In genomic region chr5:92911851-92912250, GRCh38 we compare ENCODE assay signal across 21 cellular contexts.
DNase-seq lines count a peak whose midpoint lies in the region; ATAC-seq, FAIRE-seq and TF ChIP-seq lines count a peak whose summit lies in the region.
"Had no signal": no experiment of that assay in that cellular context is flagged by ENCODE, and none has a peak within 500 bp of the region (broad histone marks: within the 10 kb centered on the region; RNA-seq: fewer than 3 reads in every experiment).

No MANE protein-coding gene starts in this region.

- H3K23ac ChIP-seq in H1 (ENCODE audit: insufficient read length) = no peak overlapping the region

- H3K9me2 ChIP-seq in HCT116 (ENCODE audit: insufficient read depth) = no peaks in the 10 kb centered on the region

- no peak overlapping the region for H2BK5ac ChIP-seq in H1 (ENCODE audit: low read depth, low read length)

- 95% methylated on average over 1 of the region's 1 CpG; no CpG with 5 or more reads in 1 of the 2 experiments for WGBS in H1 (ENCODE audit: extremely low coverage in 1 of 2, insufficient coverage in 1 of 2, insufficient read length in 1 of 2, insufficient replicate concordance in 2 of 2, low coverage in 1 of 2, low lambda C conversion rate in 2 of 2, missing lambda C conversion rate in 1 of 2), 2 experiments
- WGBS in esophagus muscularis mucosa = 90% methylated on average over 1 of the region's 1 CpG

- H3K4me2 ChIP-seq in HCT116 (ENCODE audit: low read length) (no peak overlapping the region), H1 (ENCODE audit: insufficient read depth in 1 of 2, low read depth in 2 of 2, low read length in 2 of 2) (peak overlapping the region; percentile 30 to 45; a peak in 2 of 4 replicates)
- H3K4me2 ChIP-seq: BLaER1 had no signal

- no peak overlapping the region for H3K9ac ChIP-seq in HCT116 (ENCODE audit: low read length)
- no peak overlapping the region for H3K9ac ChIP-seq in H1 (replicated peaks in 1 of 4; ENCODE audit: extremely low read depth in 1 of 4, low read depth in 3 of 4, low read length in 3 of 4)
- H3K9ac ChIP-seq: BLaER1 had no signal

- no peak overlapping the region for H3K14ac ChIP-seq in H1 (ENCODE audit: insufficient read length)

- no peak overlapping the region for H3K56ac ChIP-seq in H1 (replicated peaks; ENCODE audit: insufficient read length, low read depth, low read length)

- no peak overlapping the region for H2BK12ac ChIP-seq in H1 (ENCODE audit: low read depth, low read length)

- TF ChIP-seq EP300 in H1 (IDR thresholded peaks at IDR 0.05; ENCODE audit: borderline replicate concordance in 1 of 2, low read depth in 2 of 2, low read length in 2 of 2) (no peak), esophagus muscularis mucosa (IDR thresholded peaks at IDR 0.05) (no peak)

- H2BK20ac ChIP-seq in H1 (ENCODE audit: low read length) = no peak overlapping the region

- TF ChIP-seq RAD21 in HCT116 (IDR thresholded peaks at IDR 0.05; ENCODE audit: low read depth) = no peak
- TF ChIP-seq RAD21 in H1 (IDR thresholded peaks at IDR 0.05 in 1 of 2, conservative IDR thresholded peaks at IDR 0.05 in 1 of 2; ENCODE audit: low read depth in 2 of 2, low read length in 2 of 2) = no peak

- H4K8ac ChIP-seq in H1 (ENCODE audit: extremely low read depth, insufficient read depth, low read length) = no peak overlapping the region

- H3K79me2 ChIP-seq in HCT116 (ENCODE audit: insufficient read depth, low read length) (no peaks in the 10 kb centered on the region), H1 (ENCODE audit: control insufficient read depth in 1 of 2, insufficient read depth in 2 of 2, low read length in 2 of 2) (no peaks in the 10 kb centered on the region)

- no TSS peak for BruUV-seq in HCT116 (replicated peaks; lab: Mats Ljungman, UMichigan)

- H3K4me3 Mint-ChIP-seq in nephron = no peak overlapping the region
- H3K4me3 Mint-ChIP-seq: CD14-positive monocyte; CD4-positive, alpha-beta memory T cell; HFFc6; IgD-negative memory B cell had no signal

- peak overlapping the region in 2 of 3 experiments; percentile 52 to 61 for H3K27ac Mint-ChIP-seq in nephron
- H3K27ac Mint-ChIP-seq: CD14-positive monocyte; CD4-positive, alpha-beta memory T cell; HFFc6; IgD-negative memory B cell had no signal

- H2AK5ac ChIP-seq in H1 (ENCODE audit: low read depth, low read length) = no peak overlapping the region

- no peak overlapping the region for H2BK120ac ChIP-seq in H1 (replicated peaks; ENCODE audit: low read depth, low read length)

- H3K9me3 ChIP-seq in HCT116 (ENCODE audit: control insufficient read depth in 1 of 2, insufficient read depth in 1 of 2, low read depth in 1 of 2, low read length in 2 of 2) (no peaks in the 10 kb centered on the region), H1 (ENCODE audit: insufficient read depth in 2 of 2, low read depth in 1 of 2, low read length in 1 of 2) (no peaks in the 10 kb centered on the region), esophagus muscularis mucosa (no peaks in the 10 kb centered on the region)
- H3K9me3 ChIP-seq: BLaER1 had no signal

- H3K27me3 ChIP-seq in HCT116 (ENCODE audit: insufficient read depth, low read length) (no peaks in the 10 kb centered on the region), H1 (replicated peaks in 1 of 4; ENCODE audit: control insufficient read depth in 3 of 4, extremely low read depth in 1 of 4, insufficient read depth in 3 of 4, low read length in 3 of 4) (no peaks in the 10 kb centered on the region), esophagus muscularis mucosa (no peaks in the 10 kb centered on the region)
- H3K27me3 ChIP-seq: BLaER1 had no signal

- H3K18ac ChIP-seq in H1 (ENCODE audit: extremely low read depth, low read length) = no peak overlapping the region

- DNase-seq in D721Med (ENCODE audit: insufficient read length, low spot score) (no peak), HCT116 (ENCODE audit: low read depth, low spot score) (no peak), H1 (ENCODE audit: low read depth in 1 of 2, low spot score in 2 of 2) (no peak), globus pallidus (ENCODE audit: low spot score) (no peak), esophagus muscularis mucosa (ENCODE audit: extremely low spot score) (no peak), SHP77 (lab: John Stamatoyannopoulos, UW) (no peak)
- DNase-seq: CD4-positive, alpha-beta memory T cell; DMS79 treated with DMSO at 0.1 percent for 48 hours; GF-D8; HCEC 1CT; HFFc6; KBM-7 had no signal

- peaks cover 25 to 33% of the 10 kb centered on the region in 2 experiments for H3K4me1 ChIP-seq in HCT116 (ENCODE audit: control insufficient read depth in 1 of 2, insufficient read depth in 2 of 2, low read length in 2 of 2)
- peaks cover 2 to 22% (median 9%) of the 10 kb centered on the region in 4 experiments; a peak in 6 of 7 replicates for H3K4me1 ChIP-seq in H1 (replicated peaks in 1 of 4; ENCODE audit: control insufficient read depth in 3 of 4, insufficient read depth in 4 of 4, low read length in 3 of 4)
- peaks cover 0 to 6% (median 2%) of the 10 kb centered on the region in 4 donors for H3K4me1 ChIP-seq in esophagus muscularis mucosa

- intact Hi-C loops in HCT116 (cut with micrococcal nuclease) = no loop called here
- intact Hi-C loops in esophagus muscularis mucosa (cut with DNase I) = no loop called here

- no peaks in the 10 kb centered on the region for H3K36me3 ChIP-seq in HCT116 (ENCODE audit: control insufficient read depth in 1 of 2, insufficient read depth in 2 of 2, low read length in 2 of 2)
- no peaks in the 10 kb centered on the region for H3K36me3 ChIP-seq in H1 (ENCODE audit: control insufficient read depth in 2 of 4, insufficient read depth in 4 of 4, low read length in 3 of 4)
- H3K36me3 ChIP-seq in esophagus muscularis mucosa = no peaks in the 10 kb centered on the region
- H3K36me3 ChIP-seq: BLaER1 had no signal

- no peaks in the 10 kb centered on the region for H3K9me3 Mint-ChIP-seq in nephron
- H3K9me3 Mint-ChIP-seq: HFFc6 had no signal

- no peak overlapping the region for H4K5ac ChIP-seq in H1 (ENCODE audit: insufficient read length, low read depth, low read length)

- H2BK15ac ChIP-seq in H1 (ENCODE audit: low read length) = no peak overlapping the region

- CTCF ChIA-PET in HCT116 (lab: Charles Lee) = no interaction called here
- CTCF ChIA-PET in H1 (lab: Charles Lee; ENCODE audit: partially characterized antibody) = interaction anchor here (1.0 to 1.3 kb wide), 2 partner anchors 10 to 389 kb away, joined by 3 read pairs; no protein-coding TSS in a partner anchor

- H3K27ac ChIP-seq in HCT116 (ENCODE audit: low read depth, low read length) (no peak overlapping the region), H1 (ENCODE audit: low read depth, low read length) (no peak overlapping the region), esophagus muscularis mucosa (replicated peaks in 1 of 4) (no peak overlapping the region)
- H3K27ac ChIP-seq: BLaER1 had no signal

- H3K4me3 ChIP-seq in HCT116 (replicated peaks in 1 of 2; ENCODE audit: low read depth in 1 of 2, low read length in 2 of 2) (no peak overlapping the region), H1 (ENCODE audit: extremely low read depth in 1 of 4, insufficient read depth in 2 of 4, low read depth in 3 of 4, low read length in 4 of 4) (no peak overlapping the region), esophagus muscularis mucosa (no peak overlapping the region)
- H3K4me3 ChIP-seq: BLaER1 had no signal

- no peak for TF ChIP-seq POLR2A in HCT116 (IDR thresholded peaks at IDR 0.05; ENCODE audit: borderline replicate concordance, extremely low read depth, insufficient read depth, insufficient read length)
- no peak for TF ChIP-seq POLR2A in H1 (IDR thresholded peaks at IDR 0.05; ENCODE audit: control extremely low read depth in 1 of 2, low read depth in 2 of 2, low read length in 2 of 2)
- no peak for TF ChIP-seq POLR2A in esophagus muscularis mucosa (IDR thresholded peaks at IDR 0.05; ENCODE audit: low read depth)

- H3K4ac ChIP-seq in H1 (replicated peaks; ENCODE audit: insufficient read length, low read depth, low read length) = no peak overlapping the region

- H4K20me1 ChIP-seq in HCT116 (ENCODE audit: insufficient read depth) (no peaks in the 10 kb centered on the region), H1 (replicated peaks in 1 of 2; ENCODE audit: control insufficient read depth in 1 of 2, insufficient read depth in 2 of 2, low read length in 2 of 2) (no peaks in the 10 kb centered on the region)
- H4K20me1 ChIP-seq: BLaER1 had no signal

- peaks cover 12% of the 10 kb centered on the region for H3K36me3 Mint-ChIP-seq in nephron (ENCODE audit: low read depth)
- H3K36me3 Mint-ChIP-seq: CD14-positive monocyte; CD4-positive, alpha-beta memory T cell; IgD-negative memory B cell had no signal

- ATAC-seq in HCT116 (no peak), HG03521 (IDR thresholded peaks at IDR 0.05; ENCODE audit: unreplicated experiment) (no peak)
- ATAC-seq: HepG2 had no signal

- TF ChIP-seq CTCF in D721Med (IDR thresholded peaks at IDR 0.05; ENCODE audit: insufficient read depth, missing control alignments) (no peak), HCT116 (IDR thresholded peaks at IDR 0.05 in 2 of 3, conservative IDR thresholded peaks at IDR 0.05 in 1 of 3; ENCODE audit: borderline replicate concordance in 1 of 3, insufficient read depth in 1 of 3, low read depth in 2 of 3, low read length in 2 of 3) (no peak), H1 (IDR thresholded peaks at IDR 0.05; ENCODE audit: control extremely low read depth in 1 of 3, insufficient read depth in 1 of 3, low read depth in 1 of 3, low read length in 3 of 3) (no peak), nephron (IDR thresholded peaks at IDR 0.05; ENCODE audit: unreplicated experiment in 3 of 3) (no peak), esophagus muscularis mucosa (IDR thresholded peaks at IDR 0.05) (no peak)

- peaks cover 56% of the 10 kb centered on the region for H3K4me1 Mint-ChIP-seq in nephron
- H3K4me1 Mint-ChIP-seq: CD14-positive monocyte; CD4-positive, alpha-beta memory T cell; IgD-negative memory B cell had no signal

- FAIRE-seq in D721Med (lab: Jason Lieb, UNC) (peak; percentile 41), H1 (lab: Jason Lieb, UNC) (no peak)
- FAIRE-seq: A204.1, H54, HepG2, HTR-8/SVneo had no signal

- H2AFZ ChIP-seq in HCT116 (ENCODE audit: low read depth, low read length, poor library complexity, severe bottlenecking) (peak overlapping the region; percentile 22), H1 (ENCODE audit: low read length) (no peak overlapping the region)

- POLR2A ChIA-PET in HCT116 (lab: Charles Lee) = no interaction called here
- POLR2A ChIA-PET in H1 (lab: Charles Lee; ENCODE audit: partially characterized antibody) = no interaction called here

- no peaks in the 10 kb centered on the region; the same call in 1 of the 2 replicates for H3K23me2 ChIP-seq in H1 (ENCODE audit: low read depth, low read length)

- RAD21 ChIA-PET in HCT116 (lab: Charles Lee; ENCODE audit: low non-redundant PET in 1 of 2, low total read pairs in 2 of 2, uncharacterized antibody in 2 of 2, unreplicated experiment in 2 of 2) = no interaction called here

- no peaks in the 10 kb centered on the region for H3K79me1 ChIP-seq in H1 (ENCODE audit: low read depth, low read length)

- H3K27me3 Mint-ChIP-seq in nephron (ENCODE audit: low read depth) = no peaks in the 10 kb centered on the region
- H3K27me3 Mint-ChIP-seq: CD4-positive, alpha-beta memory T cell; IgD-negative memory B cell had no signal

- H4K91ac ChIP-seq in H1 (replicated peaks; ENCODE audit: insufficient read length, low read length) = no peak overlapping the region

TF ChIP-seq in HCT116, 20 proteins besides CTCF, POLR2A, EP300 and RAD21 (continues in another document):
- TF ChIP-seq SRF (IDR thresholded peaks at IDR 0.05; ENCODE audit: low read depth) = no peak

TF ChIP-seq in H1, 55 proteins besides CTCF, POLR2A, EP300 and RAD21 (continues in another document):
- TF ChIP-seq SRF (IDR thresholded peaks at IDR 0.05; ENCODE audit: low read depth, low read length) = no peak
